ENCODE assay signal across 8 cellular contexts in genomic region chr2:74379851-74380789, GRCh38. TPM values are rescaled to one million over a fixed set of nuclear protein-coding genes. Genes with fewer than 3 reads are reported as not detected.
DNase-seq lines count a peak whose midpoint lies in the region; ATAC-seq lines count a peak whose summit lies in the region.

DCTN1 (minus strand) TSS chr2:74380311; CDS start chr2:74380037, 274 bp downstream.

- peak; percentile 6 for DNase-seq in DMS79 (lab: John Stamatoyannopoulos, UW)
- DNase-seq in activated CD8-positive, alpha-beta memory T cell treated with anti-CD3 and anti-CD28 coated beads for 24 hours, result peak; percentile 61
- peak in 48 of 49 donors; percentile 11 to 88 (median 71) for DNase-seq in substantia nigra (lab: John Stamatoyannopoulos, UW)
- DNase-seq in NCI-H1436 (lab: John Stamatoyannopoulos, UW), result no peak
- DNase-seq in SKM-1 (lab: John Stamatoyannopoulos, UW; ENCODE audit: unreplicated experiment), result no peak

- H3K4me3 ChIP-seq in esophagus (ENCODE audit: low read depth in 1 of 2, low read length in 2 of 2) (peak within 1 kb of the TSS; percentile 21 to 34), mesodermal cell (ENCODE audit: extremely low read depth, insufficient read depth, low read length, poor library complexity, severe bottlenecking) (peak within 1 kb of the TSS; percentile 37)

- peak; percentile 58 for ATAC-seq in HG03521 (IDR thresholded peaks at IDR 0.05; ENCODE audit: unreplicated experiment)

- H3K36me3 ChIP-seq in esophagus (ENCODE audit: control insufficient read depth in 2 of 2, insufficient read depth in 2 of 2, low read length in 1 of 2) (peaks cover 4 to 16% of the 10 kb centered on the region in 2 donors), mesodermal cell (ENCODE audit: control insufficient read depth, insufficient read depth, low read length) (peaks cover 73% of the 10 kb centered on the region)

- peaks cover 10 to 11% of the 10 kb centered on the region in 2 donors for H3K4me1 ChIP-seq in esophagus (ENCODE audit: control insufficient read depth in 2 of 2, insufficient read depth in 2 of 2, low read length in 1 of 2)
- H3K4me1 ChIP-seq in mesodermal cell (ENCODE audit: control insufficient read depth, insufficient read depth, low read length, poor library complexity, severe bottlenecking), result peaks cover 29% of the 10 kb centered on the region

- 23 to 29% methylated on average over 14 of the region's 14 CpGs for WGBS in esophagus, 2 donors
- WGBS in mesodermal cell (ENCODE audit: insufficient coverage in 2 of 2), 2 experiments, result 19 to 25% methylated on average over 8 to 10 of the region's 14 CpGs

- H3K27ac ChIP-seq in esophagus (ENCODE audit: low read depth in 2 of 2, low read length in 1 of 2) (no peak within 1 kb of the TSS), mesodermal cell (ENCODE audit: low read depth, low read length, severe bottlenecking) (peak within 1 kb of the TSS; percentile 75), substantia nigra (ENCODE audit: low read depth, low read length, poor library complexity, severe bottlenecking) (peak within 1 kb of the TSS; percentile 82)

- H3K27me3 ChIP-seq in esophagus (ENCODE audit: control insufficient read depth in 1 of 2, insufficient read depth in 2 of 2, low read length in 2 of 2), result no peaks in the 10 kb centered on the region

- H3K9me3 ChIP-seq in esophagus (ENCODE audit: control insufficient read depth in 2 of 2, insufficient read depth in 1 of 2, low read depth in 1 of 2, low read length in 1 of 2) (no peaks in the 10 kb centered on the region), mesodermal cell (ENCODE audit: control insufficient read depth, low read length) (no peaks in the 10 kb centered on the region)

RNA-seq across cellular contexts. Expression of gene DCTN1, which starts in this region (rescaled TPM):
- 10 to 100 TPM; 60.8 to 83.3 TPM for polyA plus RNA-seq in esophagus
- 145 TPM for polyA plus RNA-seq in mesodermal cell (2013, experiment 1 of 2)
- 134 TPM for polyA plus RNA-seq in mesodermal cell (2013, experiment 2 of 2)

Comparison
In these comparisons a context has a peak if more than half of its experiments do, and no peak if none do; other contexts are left out.
1. DNase-seq: peak in DMS79 (single experiment), activated CD8-positive, alpha-beta memory T cell treated with anti-CD3 and anti-CD28 coated beads for 24 hours (single experiment) and substantia nigra (48 of 49); none in NCI-H1436 (single experiment) and SKM-1 (single experiment).
2. H3K27ac ChIP-seq: peak in mesodermal cell (single experiment) and substantia nigra (single experiment); none in esophagus (0 of 2).